Comparison of ENCODE assay signal across 1 cellular context in genomic region chr6:25944655-25945054, GRCh38.
TF ChIP-seq lines count a peak whose summit lies in the region.

No MANE protein-coding gene starts in this region.

TF ChIP-seq in K562, 482 proteins besides CTCF, POLR2A, EP300 and RAD21:
- no peak for TF ChIP-seq MEIS2 (IDR thresholded peaks at IDR 0.05; ENCODE audit: partially characterized antibody)
- TF ChIP-seq ZEB2 (IDR thresholded peaks at IDR 0.05), result no peak
- TF ChIP-seq GABPA (tag; conservative IDR thresholded peaks at IDR 0.05; ENCODE audit: low read depth), result 0 out of 2 replicates have a peak, but pooled peaks have one; percentile 5
- TF ChIP-seq ATF3 (IDR thresholded peaks at IDR 0.05), result peak; percentile 61
- no peak for TF ChIP-seq ATF3 (CRISPR knock-in tag; conservative IDR thresholded peaks at IDR 0.05)
- TF ChIP-seq CEBPG (CRISPR knock-in tag; IDR thresholded peaks at IDR 0.05), result 0 out of 2 replicates have a peak, but pooled peaks have one; percentile 17
- peak; percentile 74 to 91 for TF ChIP-seq CEBPG (tag; conservative IDR thresholded peaks at IDR 0.05 in 1 of 2, IDR thresholded peaks at IDR 0.05 in 1 of 2)
- no peak for TF ChIP-seq NRF1 (conservative IDR thresholded peaks at IDR 0.05 in 1 of 2, IDR thresholded peaks at IDR 0.05 in 1 of 2)
- TF ChIP-seq CEBPB (tag; IDR thresholded peaks at IDR 0.05), result peak; percentile 83
- TF ChIP-seq E4F1 (CRISPR knock-in tag; IDR thresholded peaks at IDR 0.05; ENCODE audit: borderline replicate concordance), result no peak
